Comparison of ENCODE assay signal across 8 cellular contexts in the genomic region with DNA sequence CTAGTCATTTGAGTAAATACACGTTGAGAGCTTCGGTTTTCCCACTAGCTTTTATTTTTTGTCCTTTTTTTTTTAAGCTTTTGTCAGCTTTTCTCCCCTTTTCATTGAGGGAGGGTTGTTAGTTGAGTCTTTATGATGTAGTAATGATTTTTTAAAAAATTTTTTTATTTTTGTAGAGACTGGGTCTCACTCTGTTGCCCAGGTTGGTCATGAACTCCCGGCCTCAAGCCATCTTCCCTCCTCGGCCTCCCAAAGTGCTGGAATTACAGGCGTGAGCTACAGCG. TPM values are rescaled to one million over a fixed set of nuclear protein-coding genes. Genes with fewer than 3 reads are reported as not detected.
DNase-seq lines count a peak whose midpoint lies in the region; ATAC-seq and TF ChIP-seq lines count a peak whose summit lies in the region.

No MANE protein-coding gene starts in this region.

- no peaks in the 10 kb centered on the region for H3K9me3 Mint-ChIP-seq in CD8-positive, alpha-beta memory T cell

- H2AFZ ChIP-seq in PC-3 (ENCODE audit: low read length) (peak overlapping the region; percentile 89), trophoblast cell (ENCODE audit: insufficient read depth, low read length, poor library complexity) (peak overlapping the region; percentile 97)

- no peak for TF ChIP-seq POLR2A in esophagus muscularis mucosa (IDR thresholded peaks at IDR 0.05; ENCODE audit: low read depth)

- ATAC-seq in PC-3 = no peak
- no peak for ATAC-seq in HG03565 (IDR thresholded peaks at IDR 0.05; ENCODE audit: unreplicated experiment)

- POLR2A ChIA-PET in CD8-positive, alpha-beta memory T cell (lab: Charles Lee) = interaction anchor here (0.6 to 1.9 kb wide), 4 partner anchors 30 to 1043 kb away, joined by 3 to 11 read pairs (median 6); no protein-coding TSS in a partner anchor
- POLR2A ChIA-PET in PC-3 (lab: Charles Lee; ENCODE audit: unreplicated experiment) = interaction anchor here (0.6 kb wide), 1 partner anchor 32 kb away, joined by 6 read pairs; no protein-coding TSS in a partner anchor

- no peak overlapping the region for H2AK5ac ChIP-seq in trophoblast cell (ENCODE audit: low read length)

- H3K27me3 Mint-ChIP-seq in CD8-positive, alpha-beta memory T cell = no peaks in the 10 kb centered on the region

- TF ChIP-seq CTCF in PC-3 (conservative IDR thresholded peaks at IDR 0.05; ENCODE audit: low read depth, low read length) (no peak), esophagus muscularis mucosa (IDR thresholded peaks at IDR 0.05) (no peak), GM13976 (IDR thresholded peaks at IDR 0.05; ENCODE audit: borderline replicate concordance, control extremely low read depth, extremely low read depth, insufficient read depth, missing control alignments) (no peak)

- H3F3A ChIP-seq in PC-3 (ENCODE audit: low read length, unreplicated experiment) = no peaks in the 10 kb centered on the region

- peak overlapping the region; percentile 60 for H3K27ac ChIP-seq in CD8-positive, alpha-beta memory T cell (ENCODE audit: low read depth, low read length)
- H3K27ac ChIP-seq in PC-3 (ENCODE audit: low read length) (peak overlapping the region; percentile 34), esophagus muscularis mucosa (replicated peaks in 1 of 4) (no peak overlapping the region), trophoblast cell (ENCODE audit: low read depth, low read length) (no peak overlapping the region)

- H3K4me1 Mint-ChIP-seq in CD8-positive, alpha-beta memory T cell = peaks cover 60 to 88% (median 85%) of the 10 kb centered on the region in 3 donors

- H3K23ac ChIP-seq in trophoblast cell (ENCODE audit: low read length) = no peak overlapping the region

- no peak overlapping the region for H4K8ac ChIP-seq in trophoblast cell (ENCODE audit: low read depth, low read length)

- no peaks in the 10 kb centered on the region for H3K9me3 ChIP-seq in CD8-positive, alpha-beta memory T cell (ENCODE audit: low read length)
- H3K9me3 ChIP-seq in PC-3 (ENCODE audit: low read length) = no peaks in the 10 kb centered on the region
- no peaks in the 10 kb centered on the region for H3K9me3 ChIP-seq in esophagus muscularis mucosa
- peaks cover 1% of the 10 kb centered on the region for H3K9me3 ChIP-seq in trophoblast cell (ENCODE audit: insufficient read depth, low read depth, low read length)

- H3K9ac ChIP-seq in PC-3 (ENCODE audit: low read length) (peak overlapping the region; percentile 72), trophoblast cell (ENCODE audit: low read length) (no peak overlapping the region)

- peak overlapping the region in 6 of 8 donors; percentile 41 to 84 (median 75) for H3K27ac Mint-ChIP-seq in CD8-positive, alpha-beta memory T cell

- H3K4me3 ChIP-seq in CD8-positive, alpha-beta memory T cell (ENCODE audit: low read length) = peak overlapping the region; percentile 96
- H3K4me3 ChIP-seq in PC-3 (ENCODE audit: low read length) (peak overlapping the region; percentile 91), esophagus muscularis mucosa (peak overlapping the region; percentile 66 to 84 (median 78)), trophoblast cell (ENCODE audit: low read depth, low read length) (peak overlapping the region; percentile 91)

- no peak overlapping the region for H3K18ac ChIP-seq in trophoblast cell (ENCODE audit: low read length)

- peak overlapping the region; percentile 94 to 99 (median 98) for H3K4me3 Mint-ChIP-seq in CD8-positive, alpha-beta memory T cell

- no TSS peak for BruUV-seq in PC-3 (replicated peaks; lab: Mats Ljungman, UMichigan)

- H3K4ac ChIP-seq in trophoblast cell (ENCODE audit: low read depth, low read length) = no peak overlapping the region

- H3K36me3 Mint-ChIP-seq in CD8-positive, alpha-beta memory T cell = peaks cover 3 to 30% (median 4%) of the 10 kb centered on the region in 3 donors

- CTCF ChIA-PET in CD8-positive, alpha-beta memory T cell (lab: Charles Lee) = interaction anchor here (0.7 to 1.9 kb wide), 5 partner anchors 13 to 327 kb away, joined by 3 to 8 read pairs (median 4); a partner anchor contains a TSS
- CTCF ChIA-PET in PC-3 (lab: Charles Lee) = no interaction called here

- no peak for DNase-seq in CD8-positive, alpha-beta memory T cell
- DNase-seq in PC-3 = no peak
- no peak for DNase-seq in esophagus muscularis mucosa (ENCODE audit: extremely low spot score)
- no peak for DNase-seq in trophoblast cell
- no peak for DNase-seq in HuH-7 (ENCODE audit: low spot score)
- no peak for DNase-seq in nucleus accumbens (lab: John Stamatoyannopoulos, UW)
- DNase-seq in GM13976 (ENCODE audit: low spot score) = no peak

- no peaks in the 10 kb centered on the region for H3K27me3 ChIP-seq in CD8-positive, alpha-beta memory T cell (ENCODE audit: insufficient read depth, low read length, poor library complexity, severe bottlenecking)
- H3K27me3 ChIP-seq in PC-3 (ENCODE audit: low read length) = no peaks in the 10 kb centered on the region
- H3K27me3 ChIP-seq in esophagus muscularis mucosa = no peaks in the 10 kb centered on the region
- no peaks in the 10 kb centered on the region for H3K27me3 ChIP-seq in trophoblast cell (ENCODE audit: insufficient read depth, low read length)

- H3K4me2 ChIP-seq in PC-3 (ENCODE audit: low read length) (peak overlapping the region; percentile 96), trophoblast cell (ENCODE audit: low read length) (peak overlapping the region; percentile 69)

- no peak overlapping the region for H3K14ac ChIP-seq in trophoblast cell (ENCODE audit: low read length)

- peaks cover 5% of the 10 kb centered on the region for H3K79me1 ChIP-seq in trophoblast cell (ENCODE audit: low read length)

- H3K9me2 ChIP-seq in PC-3 (replicated peaks; ENCODE audit: low read length) = no peaks in the 10 kb centered on the region

- H2BK120ac ChIP-seq in trophoblast cell (ENCODE audit: insufficient read depth, low read length, poor library complexity) = no peak overlapping the region

- in situ Hi-C loops in GM13976 (cut with MboI; ENCODE audit: low sequenced_read_pairs, unreplicated experiment) = loop anchor here (25.0 kb wide), 1 partner anchor 586 kb away; no protein-coding TSS in a partner anchor

- H2BK5ac ChIP-seq in trophoblast cell (ENCODE audit: low read depth, low read length, poor library complexity) = no peak overlapping the region

- no peaks in the 10 kb centered on the region for H4K20me1 ChIP-seq in PC-3 (ENCODE audit: low read length)

- no peak overlapping the region for H2BK12ac ChIP-seq in trophoblast cell (ENCODE audit: low read length)

- intact Hi-C loops in PC-3 (cut with micrococcal nuclease) (no loop called here), esophagus muscularis mucosa (cut with DNase I) (loop anchor here (2.0 kb wide), 1 partner anchor 57 kb away; a partner anchor contains a TSS)

- peaks cover 43% of the 10 kb centered on the region for H3K4me1 ChIP-seq in CD8-positive, alpha-beta memory T cell (ENCODE audit: insufficient read depth, low read length)
- H3K4me1 ChIP-seq in PC-3 (ENCODE audit: insufficient read depth, low read length) (peaks cover 8% of the 10 kb centered on the region; the same call in 1 of the 2 replicates), esophagus muscularis mucosa (peaks cover 8 to 40% (median 24%) of the 10 kb centered on the region in 4 donors), trophoblast cell (ENCODE audit: control insufficient read depth in 1 of 2, insufficient read depth in 2 of 2, low read length in 2 of 2) (peaks cover 3% of the 10 kb centered on the region in 2 experiments)

- TF ChIP-seq EP300 in esophagus muscularis mucosa (IDR thresholded peaks at IDR 0.05) = no peak

- H3K79me2 ChIP-seq in PC-3 (ENCODE audit: low read length) (peaks cover 19% of the 10 kb centered on the region), trophoblast cell (ENCODE audit: control insufficient read depth, insufficient read depth, low read length, poor library complexity) (peaks cover 4% of the 10 kb centered on the region)

- 12% methylated on average over 6 of the region's 6 CpGs for WGBS in esophagus muscularis mucosa
- WGBS in trophoblast cell (ENCODE audit: extremely low coverage, insufficient coverage, insufficient read length) = no CpG with 5 or more reads among the region's 6 CpGs

- no peaks in the 10 kb centered on the region for H3K36me3 ChIP-seq in CD8-positive, alpha-beta memory T cell (ENCODE audit: insufficient read depth, low read length)
- H3K36me3 ChIP-seq in PC-3 (ENCODE audit: low read depth, low read length) (peaks cover 5% of the 10 kb centered on the region; the same call in 1 of the 2 replicates), esophagus muscularis mucosa (peaks cover 0 to 27% (median 19%) of the 10 kb centered on the region in 4 donors), trophoblast cell (ENCODE audit: control insufficient read depth in 1 of 2, insufficient read depth in 2 of 2, low read length in 2 of 2) (peaks cover 16 to 22% of the 10 kb centered on the region in 2 experiments)

- no peak overlapping the region for H4K91ac ChIP-seq in trophoblast cell (ENCODE audit: low read depth, low read length)

- no peak overlapping the region for H4K12ac ChIP-seq in trophoblast cell (ENCODE audit: low read depth, low read length)

RNA-seq across cellular contexts. Expression of a gene that starts 0.7 kb away (rescaled TPM):
- 10 to 100 TPM; 13.5 to 14.3 TPM for total RNA-seq in CD8-positive, alpha-beta memory T cell
- polyA plus RNA-seq in CD8-positive, alpha-beta memory T cell = 6.0 TPM
- total RNA-seq in PC-3 (2014; rRNA removed) (15.0 and 18.3 TPM in 2 replicates), esophagus muscularis mucosa (1 to 10 TPM; 4.6 to 9.5 (median 7.7) TPM)
- 10.0 and 10.5 TPM in 2 replicates for polyA plus RNA-seq in trophoblast cell (2013)

RNA-seq across cellular contexts. Expression of a gene that starts 52.6 kb away (rescaled TPM):
- 10 to 100 TPM; 26.7 to 27.7 TPM for total RNA-seq in CD8-positive, alpha-beta memory T cell
- 14.8 TPM for polyA plus RNA-seq in CD8-positive, alpha-beta memory T cell
- 20.8 and 29.5 TPM in 2 replicates for total RNA-seq in PC-3 (2014; rRNA removed)
- total RNA-seq in esophagus muscularis mucosa = 10 to 100 TPM; 16.7 to 22.8 (median 18.4) TPM
- 12.8 and 12.9 TPM in 2 replicates for polyA plus RNA-seq in trophoblast cell (2013)

RNA-seq across cellular contexts. Expression of a gene that starts 56.5 kb away (rescaled TPM):
- 1 to 10 TPM; 3.6 to 5.2 TPM for total RNA-seq in CD8-positive, alpha-beta memory T cell
- polyA plus RNA-seq in CD8-positive, alpha-beta memory T cell = 3.9 TPM
- total RNA-seq in PC-3 (2014; rRNA removed) (20.4 and 25.9 TPM in 2 replicates), esophagus muscularis mucosa (1 to 10 TPM; 3.6 to 7.4 (median 5.1) TPM)
- 9.5 and 10.1 TPM in 2 replicates for polyA plus RNA-seq in trophoblast cell (2013)

Comparison
In these comparisons a context has a peak if more than half of its experiments do, and no peak if none do; other contexts are left out.
1. H3K27ac ChIP-seq: peak in CD8-positive, alpha-beta memory T cell (single experiment) and PC-3 (single experiment); none in esophagus muscularis mucosa (0 of 4) and trophoblast cell (single experiment).
2. Peak in every context shown above with its lines, with median percentiles within 50 percentile points of each other: H3K4me3 ChIP-seq.